ENCODE assay signal across 1 cellular context in genomic region chr1:48718116-48718630, GRCh38.
TF ChIP-seq lines count a peak whose summit lies in the region.

No MANE protein-coding gene starts in this region.

TF ChIP-seq in WTC11, 78 proteins besides CTCF, POLR2A, EP300 and RAD21 (continued from another document):
- no peak for TF ChIP-seq AFF4 (CRISPR knock-in tag; IDR thresholded peaks at IDR 0.05; ENCODE audit: borderline replicate concordance)
- TF ChIP-seq ZNF219 (CRISPR knock-in tag; IDR thresholded peaks at IDR 0.05; ENCODE audit: borderline replicate concordance), result no peak
- no peak for TF ChIP-seq USF2 (CRISPR knock-in tag; IDR thresholded peaks at IDR 0.05)
- TF ChIP-seq MAX (CRISPR knock-in tag; IDR thresholded peaks at IDR 0.05), result no peak
